In genomic region chr16:67399218-67399733, GRCh38 we compare ENCODE assay signal across 9 cellular contexts. TPM values are rescaled to one million over a fixed set of nuclear protein-coding genes. Genes with fewer than 3 reads are reported as not detected.
A peak's percentile ranks its signal among the peaks of the same experiment; 100 is the strongest.
DNase-seq lines count a peak whose midpoint lies in the region; ATAC-seq and TF ChIP-seq lines count a peak whose summit lies in the region.
"Had no signal": no experiment of that assay in that cellular context is flagged by ENCODE, and none has a peak within 500 bp of the region (broad histone marks: within the 10 kb centered on the region; RNA-seq: fewer than 3 reads in every experiment).

No MANE protein-coding gene starts in this region.

- DNase-seq in activated CD4-positive, alpha-beta memory T cell treated with anti-CD3 and anti-CD28 coated beads, Interleukin-2, amount 10 ng/mL, durations not matched to agents 7 days and 5 days: peak; percentile 52
- no peak for DNase-seq in esophagus muscularis mucosa (ENCODE audit: extremely low spot score)
- no peak for DNase-seq in amniotic stem cell (lab: John Stamatoyannopoulos, UW)
- DNase-seq in A172 (ENCODE audit: low spot score): no peak

- TF ChIP-seq POLR2A in esophagus muscularis mucosa (IDR thresholded peaks at IDR 0.05; ENCODE audit: low read depth): no peak

- H3K9me3 Mint-ChIP-seq in activated CD4-positive, alpha-beta memory T cell treated with anti-CD3 and anti-CD28 coated beads, Interleukin-2, amount 10 ng/mL, durations not matched to agents 7 days and 5 days: no peaks in the 10 kb centered on the region

- intact Hi-C loops in esophagus muscularis mucosa (cut with DNase I): no loop called here

- WGBS in esophagus muscularis mucosa: 26% methylated on average over 28 of the region's 42 CpGs

- H3K9ac ChIP-seq in neural cell (ENCODE audit: low read length): no peak overlapping the region

- no peaks in the 10 kb centered on the region for H3K79me2 ChIP-seq in neural cell (replicated peaks; ENCODE audit: insufficient read depth, low read length)

- TF ChIP-seq RAD21 in neural cell (conservative IDR thresholded peaks at IDR 0.05): peak; percentile 43

- H3K27me3 ChIP-seq in esophagus muscularis mucosa: no peaks in the 10 kb centered on the region
- no peaks in the 10 kb centered on the region for H3K27me3 ChIP-seq in neural cell (ENCODE audit: insufficient read depth, low read depth, low read length)

- TF ChIP-seq CTCF in HEK293 (tag by site-specific recombination; IDR thresholded peaks at IDR 0.05): no peak
- TF ChIP-seq CTCF in esophagus muscularis mucosa (IDR thresholded peaks at IDR 0.05): peak; percentile 77 to 89 (median 89)
- peak; percentile 54 for TF ChIP-seq CTCF in neural cell (IDR thresholded peaks at IDR 0.05; ENCODE audit: poor library complexity, severe bottlenecking)

- no peaks in the 10 kb centered on the region for H3K9me2 ChIP-seq in neural cell (ENCODE audit: insufficient read depth, low read length)

- H3K4me1 ChIP-seq in HEK293 (ENCODE audit: control insufficient read depth, insufficient read depth, low read length) (peaks cover 8% of the 10 kb centered on the region), esophagus muscularis mucosa (peaks cover 37 to 58% (median 52%) of the 10 kb centered on the region in 4 donors)

- no peak overlapping the region for H2AFZ ChIP-seq in neural cell (ENCODE audit: low read depth, low read length)

- no peak for ATAC-seq in GM21360 (IDR thresholded peaks at IDR 0.05; ENCODE audit: unreplicated experiment)

- H3K27ac Mint-ChIP-seq in activated CD4-positive, alpha-beta memory T cell treated with anti-CD3 and anti-CD28 coated beads, Interleukin-2, amount 10 ng/mL, durations not matched to agents 7 days and 5 days: no peak overlapping the region

- H3F3A ChIP-seq in neural cell (ENCODE audit: insufficient read depth, low read length, poor library complexity, severe bottlenecking): no peaks in the 10 kb centered on the region

- no peak overlapping the region for H3K27ac ChIP-seq in HEK293 (ENCODE audit: extremely low read depth, low read depth, low read length)
- no peak overlapping the region for H3K27ac ChIP-seq in esophagus muscularis mucosa (replicated peaks in 1 of 4)
- no peak overlapping the region for H3K27ac ChIP-seq in neural cell (ENCODE audit: low read length)

- no peaks in the 10 kb centered on the region for H3K36me3 Mint-ChIP-seq in activated CD4-positive, alpha-beta memory T cell treated with anti-CD3 and anti-CD28 coated beads, Interleukin-2, amount 10 ng/mL, durations not matched to agents 7 days and 5 days (ENCODE audit: low read depth)

- H3K4me3 Mint-ChIP-seq in activated CD4-positive, alpha-beta memory T cell treated with anti-CD3 and anti-CD28 coated beads, Interleukin-2, amount 10 ng/mL, durations not matched to agents 7 days and 5 days: no peak overlapping the region

- POLR2A ChIA-PET in HEK293 (lab: Yijun Ruan, JAX): no interaction called here
- POLR2A ChIA-PET in activated CD4-positive, alpha-beta memory T cell treated with anti-CD3 and anti-CD28 coated beads, Interleukin-2, amount 10 ng/mL, durations not matched to agents 7 days and 5 days (lab: Charles Lee): interaction anchor here (0.6 kb wide), 1 partner anchor 23 kb away, joined by 3 read pairs; no protein-coding TSS in a partner anchor

- no peak overlapping the region for H3K4me2 ChIP-seq in neural cell (ENCODE audit: low read length)

- H3K4me3 ChIP-seq in HEK293 (ENCODE audit: low read depth, low read length) (no peak overlapping the region), esophagus muscularis mucosa (peak overlapping the region; percentile 10 to 25 (median 18)), neural cell (ENCODE audit: low read length) (no peak overlapping the region)

- TF ChIP-seq EP300 in esophagus muscularis mucosa (IDR thresholded peaks at IDR 0.05): no peak
- TF ChIP-seq EP300 in neural cell (conservative IDR thresholded peaks at IDR 0.05; ENCODE audit: poor library complexity, severe bottlenecking): no peak

- peaks cover 24% of the 10 kb centered on the region for H3K27me3 Mint-ChIP-seq in activated CD4-positive, alpha-beta memory T cell treated with anti-CD3 and anti-CD28 coated beads, Interleukin-2, amount 10 ng/mL, durations not matched to agents 7 days and 5 days

- no peaks in the 10 kb centered on the region for H4K20me1 ChIP-seq in neural cell (ENCODE audit: insufficient read depth)

- no peaks in the 10 kb centered on the region for H3K9me3 ChIP-seq in HEK293 (ENCODE audit: control insufficient read depth, insufficient read depth, low read depth, low read length)
- no peaks in the 10 kb centered on the region for H3K9me3 ChIP-seq in esophagus muscularis mucosa
- no peaks in the 10 kb centered on the region for H3K9me3 ChIP-seq in neural cell (ENCODE audit: low read length)

- H3K4me1 Mint-ChIP-seq in activated CD4-positive, alpha-beta memory T cell treated with anti-CD3 and anti-CD28 coated beads, Interleukin-2, amount 10 ng/mL, durations not matched to agents 7 days and 5 days: peaks cover under 1% of the 10 kb centered on the region

- no peaks in the 10 kb centered on the region for H3K36me3 ChIP-seq in HEK293 (ENCODE audit: control insufficient read depth in 2 of 2, insufficient read depth in 1 of 2, low read length in 2 of 2)
- H3K36me3 ChIP-seq in esophagus muscularis mucosa: peaks cover 0 to 7% (median 0%) of the 10 kb centered on the region in 4 donors
- no peaks in the 10 kb centered on the region for H3K36me3 ChIP-seq in neural cell (ENCODE audit: insufficient read depth, low read length)

- CTCF ChIA-PET in HEK293 (lab: Yijun Ruan, JAX): interaction anchor here (0.7 to 1.3 kb wide), 4 partner anchors 66 to 121 kb away, joined by 3 to 5 read pairs (median 3); partner anchors contain the start of genes KCTD19 and LRRC36
- CTCF ChIA-PET in activated CD4-positive, alpha-beta memory T cell treated with anti-CD3 and anti-CD28 coated beads, Interleukin-2, amount 10 ng/mL, durations not matched to agents 7 days and 5 days (lab: Charles Lee): interaction anchor here (0.5 to 2.5 kb wide), 21 partner anchors 13 to 1097 kb away, joined by 3 to 16 read pairs (median 4); partner anchors contain the start of genes E2F4, FHOD1, KCTD19 and LRRC36

TF ChIP-seq in HEK293, 187 proteins besides CTCF, POLR2A, EP300 and RAD21:
- TF ChIP-seq SCRT2 (tag by site-specific recombination; IDR thresholded peaks at IDR 0.05) (peak; percentile 73), SETDB1 (IDR thresholded peaks at IDR 0.05; ENCODE audit: insufficient read length, low read length) (no peak)
TF ChIP-seq in HEK293: peak in this region for 1.

TF ChIP-seq in neural cell, 6 proteins besides CTCF, POLR2A, EP300 and RAD21:
- TF ChIP-seq POLR2AphosphoS5 (IDR thresholded peaks at IDR 0.05) (no peak), EZH2 (IDR thresholded peaks at IDR 0.05; ENCODE audit: borderline replicate concordance, insufficient read depth, low read length, poor library complexity, severe bottlenecking) (no peak), REST (IDR thresholded peaks at IDR 0.05; ENCODE audit: borderline replicate concordance) (no peak), TAF1 (IDR thresholded peaks at IDR 0.05; ENCODE audit: low read depth) (no peak), SMC3 (conservative IDR thresholded peaks at IDR 0.05; ENCODE audit: poor library complexity) (peak; percentile 32), MXI1 (conservative IDR thresholded peaks at IDR 0.05; ENCODE audit: poor library complexity, severe bottlenecking) (no peak)
TF ChIP-seq in neural cell: peak in this region for 1.

RNA-seq across cellular contexts. Expression of gene TPPP3, which starts 6.0 kb away (rescaled TPM):
- total RNA-seq in activated CD4-positive, alpha-beta memory T cell treated with anti-CD3 and anti-CD28 coated beads, Interleukin-2, amount 10 ng/mL, durations not matched to agents 7 days and 5 days: not detected
- total RNA-seq in esophagus muscularis mucosa: 100 to 1,000 TPM in 1 of 4 donors, 10 to 100 TPM in 3; 32.0 to 116 (median 41.3) TPM
- polyA plus RNA-seq in neural cell: 1.1 and 2.7 TPM in 2 replicates
- polyA minus RNA-seq in neural cell: 1.0 and 1.5 TPM in 2 replicates
- 0.31 TPM in 1 of 2 replicates, not detected in the other for total RNA-seq in A172 (2014; rRNA removed; shearing (Covaris generic))

RNA-seq across cellular contexts. Expression of gene ZDHHC1, which starts 17.0 kb away (rescaled TPM):
- total RNA-seq in activated CD4-positive, alpha-beta memory T cell treated with anti-CD3 and anti-CD28 coated beads, Interleukin-2, amount 10 ng/mL, durations not matched to agents 7 days and 5 days: under 1 TPM; 0.23 to 0.45 TPM
- 10 to 100 TPM; 11.6 to 27.5 (median 20.8) TPM for total RNA-seq in esophagus muscularis mucosa
- polyA plus RNA-seq in neural cell: 1.7 TPM in 1 of 2 replicates, not detected in the other
- polyA minus RNA-seq in neural cell: 1.7 and 1.9 TPM in 2 replicates
- 18.2 and 24.3 TPM in 2 replicates for total RNA-seq in A172 (2014; rRNA removed; shearing (Covaris generic))

RNA-seq across cellular contexts. Expression of gene HSD11B2, which starts 31.6 kb away (rescaled TPM):
- not detected for total RNA-seq in activated CD4-positive, alpha-beta memory T cell treated with anti-CD3 and anti-CD28 coated beads, Interleukin-2, amount 10 ng/mL, durations not matched to agents 7 days and 5 days
- 1 to 10 TPM in 2 of 4 donors, under 1 TPM in 1, not detected in 1; 0.42 to 2.2 (median 1.1) TPM for total RNA-seq in esophagus muscularis mucosa
- 0.24 and 2.8 TPM in 2 replicates for polyA plus RNA-seq in neural cell
- polyA minus RNA-seq in neural cell: not detected in 2 replicates
- total RNA-seq in A172 (2014; rRNA removed; shearing (Covaris generic)): 0.93 TPM in 1 of 2 replicates, not detected in the other
- total RNA-seq: pulmonary artery endothelial cell, RPMI7951 had no signal

Comparison
In these comparisons a context has a peak if more than half of its experiments do, and no peak if none do; other contexts are left out.
1. H3K4me3 ChIP-seq: peak in esophagus muscularis mucosa (4 of 4); none in HEK293 (single experiment) and neural cell (single experiment).
2. RNA of gene TPPP3, which starts 6.0 kb away (total RNA-seq): 32.0 to 116 TPM in esophagus muscularis mucosa; 0.31 TPM in A172 and not detected in activated CD4-positive, alpha-beta memory T cell treated with anti-CD3 and anti-CD28 coated beads, Interleukin-2, amount 10 ng/mL, durations not matched to agents 7 days and 5 days; every median in the first group is over 10 times any median in the second.
3. RNA of gene ZDHHC1, which starts 17.0 kb away (total RNA-seq): 18.2 to 24.3 TPM in A172 and 11.6 to 27.5 TPM in esophagus muscularis mucosa; 0.23 to 0.45 TPM in activated CD4-positive, alpha-beta memory T cell treated with anti-CD3 and anti-CD28 coated beads, Interleukin-2, amount 10 ng/mL, durations not matched to agents 7 days and 5 days; every median in the first group is over 4 times any median in the second.